ENCODE assay signal across 18 cellular contexts in the genomic region with DNA sequence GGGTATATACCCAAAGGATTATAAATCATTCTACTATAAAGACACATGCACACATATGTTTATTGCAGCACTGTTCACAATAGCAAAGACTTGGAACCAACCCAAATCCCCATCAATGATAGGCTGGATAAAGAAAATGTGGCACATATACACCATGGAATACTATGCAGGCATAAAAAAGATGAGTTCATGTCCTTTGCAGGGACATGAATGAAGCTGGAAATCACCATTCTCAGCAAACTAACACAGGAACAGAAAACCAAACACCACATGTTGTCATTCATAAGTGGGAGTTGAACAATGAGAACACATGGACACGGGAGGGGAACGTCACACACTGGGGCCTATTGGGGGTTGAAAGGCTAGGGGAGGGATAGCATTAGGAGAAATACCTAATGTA. TPM values are rescaled to one million over a fixed set of nuclear protein-coding genes. Genes with fewer than 3 reads are reported as not detected.
"Had no signal": no experiment of that assay in that cellular context is flagged by ENCODE, and none has a peak within 500 bp of the region (broad histone marks: within the 10 kb centered on the region; RNA-seq: fewer than 3 reads in every experiment).

No MANE protein-coding gene starts in this region.

RNA-seq across cellular contexts. Expression of a gene that starts 33.3 kb away (rescaled TPM):
- total RNA-seq: activated naive CD4-positive, alpha-beta T cell treated with anti-CD3 and anti-CD28 coated beads for 36 hours; activated naive CD8-positive, alpha-beta T cell treated with anti-CD3 and anti-CD28 coated beads for 36 hours; activated naive CD8-positive, alpha-beta T cell treated with anti-CD3 and anti-CD28 coated beads, Interleukin-2, amount 10 ng/mL, durations not matched to agents 7 days and 5 days; activated T-cell treated with anti-CD3 and anti-CD28 coated beads, Interleukin-2, amount 50 U/mL, for 4 hours; activated T-cell treated with anti-CD3 and anti-CD28 coated beads, Interleukin-2, amount 50 U/mL, for 72 hours; activated T-helper 1 cell treated with anti-CD3 and anti-CD28 coated beads, Interleukin-12 subunit alpha, Interleukin-12 subunit beta, Interleukin-2, Interleukin-4 antibody, amounts not matched to agents 30 ng/mL and 10 ng/mL and 1 ng/mL, durations not matched to agents 14 hours and 24 hours and 36 hours; activated T-helper 17 cell treated with anti-CD3 and anti-CD28 coated beads, Interleukin-2, amount 50 U/mL, for 72 hours; activated T-helper 2 cell treated with anti-CD3 and anti-CD28 coated beads, Interferon-gamma antibody, Interleukin-2, Interleukin-4, amounts not matched to agents 10 μg/mL and 5 μg/mL and 100 μg/mL, durations not matched to agents 14 hours and 24 hours and 36 hours; adrenal gland; aorta; ascending aorta; astrocyte; body of pancreas; breast epithelium; bronchial epithelial cell; chondrocyte had no signal
- polyA plus RNA-seq: adipose tissue, aorta, cardiac muscle cell had no signal
